ENCODE assay signal across 16 cellular contexts in the genomic region with DNA sequence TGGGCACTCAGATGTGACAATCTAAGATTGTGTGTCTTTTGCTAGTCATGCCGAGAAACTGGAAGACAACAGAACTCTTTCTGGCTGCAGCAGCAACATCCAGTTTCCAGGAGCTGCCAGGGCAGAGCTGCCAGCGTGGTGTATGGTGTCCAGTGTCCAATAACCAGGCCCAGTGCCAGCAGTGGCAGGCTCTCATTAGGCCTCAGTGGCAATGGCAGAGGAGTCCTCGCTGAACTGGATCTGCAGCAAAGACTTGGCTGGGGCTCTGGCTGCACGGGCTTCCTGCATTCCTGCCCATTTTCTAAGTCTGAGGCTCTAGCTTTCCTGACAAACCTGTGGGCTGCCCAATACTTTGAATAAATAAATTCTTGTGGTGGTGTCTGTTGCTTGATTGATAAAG. TPM values are rescaled to one million over a fixed set of nuclear protein-coding genes. Genes with fewer than 3 reads are reported as not detected.
DNase-seq lines count a peak whose midpoint lies in the region; ATAC-seq and TF ChIP-seq lines count a peak whose summit lies in the region.
"Had no signal": no experiment of that assay in that cellular context is flagged by ENCODE, and none has a peak within 500 bp of the region (broad histone marks: within the 10 kb centered on the region; RNA-seq: fewer than 3 reads in every experiment).

No MANE protein-coding gene starts in this region.

- TF ChIP-seq RAD21 in Ishikawa (IDR thresholded peaks at IDR 0.05; ENCODE audit: low read depth), result peak; percentile 3; the same call in 1 of the 2 replicates

- H3K9me3 Mint-ChIP-seq in activated T-helper 2 cell treated with anti-CD3 and anti-CD28 coated beads, Interferon-gamma antibody, Interleukin-2, Interleukin-4, amounts not matched to agents 10 μg/mL and 5 μg/mL and 100 μg/mL, durations not matched to agents 14 hours and 24 hours and 36 hours, result no peaks in the 10 kb centered on the region
- H3K9me3 Mint-ChIP-seq: activated T-helper 1 cell treated with anti-CD3 and anti-CD28 coated beads, Interleukin-12 subunit alpha, Interleukin-12 subunit beta, Interleukin-2, Interleukin-4 antibody, amounts not matched to agents 30 ng/mL and 10 ng/mL and 1 ng/mL, durations not matched to agents 14 hours and 24 hours and 36 hours; CD8-positive, alpha-beta T cell; IgD-negative memory B cell; naive thymus-derived CD4-positive, alpha-beta T cell had no signal

- H3K27me3 ChIP-seq in right cardiac atrium (ENCODE audit: control insufficient read depth, insufficient read depth), result no peaks in the 10 kb centered on the region

- no peaks in the 10 kb centered on the region for H3K36me3 Mint-ChIP-seq in activated T-helper 2 cell treated with anti-CD3 and anti-CD28 coated beads, Interferon-gamma antibody, Interleukin-2, Interleukin-4, amounts not matched to agents 10 μg/mL and 5 μg/mL and 100 μg/mL, durations not matched to agents 14 hours and 24 hours and 36 hours (ENCODE audit: low read depth)
- H3K36me3 Mint-ChIP-seq: CD8-positive, alpha-beta T cell had no signal

- no peak overlapping the region for H3K4me3 Mint-ChIP-seq in activated T-helper 2 cell treated with anti-CD3 and anti-CD28 coated beads, Interferon-gamma antibody, Interleukin-2, Interleukin-4, amounts not matched to agents 10 μg/mL and 5 μg/mL and 100 μg/mL, durations not matched to agents 14 hours and 24 hours and 36 hours (ENCODE audit: low read depth)
- H3K4me3 Mint-ChIP-seq: activated T-helper 1 cell treated with anti-CD3 and anti-CD28 coated beads, Interleukin-12 subunit alpha, Interleukin-12 subunit beta, Interleukin-2, Interleukin-4 antibody, amounts not matched to agents 30 ng/mL and 10 ng/mL and 1 ng/mL, durations not matched to agents 14 hours and 24 hours and 36 hours; CD8-positive, alpha-beta T cell; IgD-negative memory B cell; naive thymus-derived CD4-positive, alpha-beta T cell had no signal

- peak; percentile 66 to 91 for ATAC-seq in right cardiac atrium
- no peak for ATAC-seq in activated CD4-positive, CD25-positive, alpha-beta regulatory T cell treated with anti-CD3 and anti-CD28 coated beads, Interleukin-2, amount 50 U/mL, for 24 hours
- ATAC-seq: CD8-positive, alpha-beta T cell; HCT116; naive thymus-derived CD4-positive, alpha-beta T cell had no signal

- no peaks in the 10 kb centered on the region for H3K27me3 Mint-ChIP-seq in activated T-helper 2 cell treated with anti-CD3 and anti-CD28 coated beads, Interferon-gamma antibody, Interleukin-2, Interleukin-4, amounts not matched to agents 10 μg/mL and 5 μg/mL and 100 μg/mL, durations not matched to agents 14 hours and 24 hours and 36 hours (ENCODE audit: low read depth)
- H3K27me3 Mint-ChIP-seq: IgD-negative memory B cell; naive thymus-derived CD4-positive, alpha-beta T cell had no signal

- H3K9me3 ChIP-seq in right cardiac atrium (ENCODE audit: control insufficient read depth, low read length), result no peaks in the 10 kb centered on the region

- WGBS in right cardiac atrium, result 56% methylated on average over 4 of the region's 4 CpGs

- intact Hi-C loops in right cardiac atrium (cut with DNase I), result no loop called here
- intact Hi-C loops in activated T-helper 2 cell treated with anti-CD3 and anti-CD28 coated beads, Interferon-gamma antibody, Interleukin-2, Interleukin-4, amounts not matched to agents 10 μg/mL and 5 μg/mL and 100 μg/mL, durations not matched to agents 14 hours and 24 hours and 36 hours (cut with micrococcal nuclease), result no loop called here

- no peak overlapping the region for H3K27ac Mint-ChIP-seq in activated T-helper 2 cell treated with anti-CD3 and anti-CD28 coated beads, Interferon-gamma antibody, Interleukin-2, Interleukin-4, amounts not matched to agents 10 μg/mL and 5 μg/mL and 100 μg/mL, durations not matched to agents 14 hours and 24 hours and 36 hours
- H3K27ac Mint-ChIP-seq: activated T-helper 1 cell treated with anti-CD3 and anti-CD28 coated beads, Interleukin-12 subunit alpha, Interleukin-12 subunit beta, Interleukin-2, Interleukin-4 antibody, amounts not matched to agents 30 ng/mL and 10 ng/mL and 1 ng/mL, durations not matched to agents 14 hours and 24 hours and 36 hours; CD8-positive, alpha-beta T cell; IgD-negative memory B cell; naive thymus-derived CD4-positive, alpha-beta T cell had no signal

- no peaks in the 10 kb centered on the region for H3K4me1 ChIP-seq in right cardiac atrium (ENCODE audit: control insufficient read depth, insufficient read depth, low read length)

- TF ChIP-seq EP300 in Ishikawa (IDR thresholded peaks at IDR 0.05; ENCODE audit: borderline replicate concordance), result no peak

- TF ChIP-seq CTCF in VCaP (conservative IDR thresholded peaks at IDR 0.05), result no peak

- peak; percentile 38 to 82 (median 81) for DNase-seq in right cardiac atrium
- DNase-seq in putamen (ENCODE audit: low spot score), result peak; percentile 85
- no peak for DNase-seq in NCI-H1694 (lab: John Stamatoyannopoulos, UW)
- DNase-seq in activated T-helper 2 cell treated with anti-CD3 and anti-CD28 coated beads, Interferon-gamma antibody, Interleukin-2, Interleukin-4, amounts not matched to agents 10 μg/mL and 5 μg/mL and 100 μg/mL, durations not matched to agents 14 hours and 24 hours and 36 hours (ENCODE audit: low spot score), result no peak
- DNase-seq in stimulated activated CD4-positive, alpha-beta T cell treated with anti-CD3 and anti-CD28 coated beads, Interleukin-4, amount 100 ng/mL, for 1 hour, result no peak
- DNase-seq: activated CD4-positive, CD25-positive, alpha-beta regulatory T cell; CD8-positive, alpha-beta T cell; naive thymus-derived CD4-positive, alpha-beta T cell; SIG-M5 had no signal

- H3K4me3 ChIP-seq in right cardiac atrium (ENCODE audit: low read length), result no peak overlapping the region

- H3K4me1 Mint-ChIP-seq in activated T-helper 2 cell treated with anti-CD3 and anti-CD28 coated beads, Interferon-gamma antibody, Interleukin-2, Interleukin-4, amounts not matched to agents 10 μg/mL and 5 μg/mL and 100 μg/mL, durations not matched to agents 14 hours and 24 hours and 36 hours (ENCODE audit: low read depth), result no peaks in the 10 kb centered on the region
- H3K4me1 Mint-ChIP-seq: naive thymus-derived CD4-positive, alpha-beta T cell had no signal

- H3K27ac ChIP-seq in VCaP, result peak overlapping the region; percentile 86
- no peak overlapping the region for H3K27ac ChIP-seq in right cardiac atrium (ENCODE audit: low read length)
- H3K27ac ChIP-seq: epithelial cell of prostate had no signal

TF ChIP-seq in Ishikawa, 13 proteins besides CTCF, POLR2A, EP300 and RAD21:
- TF ChIP-seq CREB1 (IDR thresholded peaks at IDR 0.05; ENCODE audit: low read depth) (no peak), TEAD4 (IDR thresholded peaks at IDR 0.05) (peak; percentile 74), TCF12 (IDR thresholded peaks at IDR 0.05; ENCODE audit: low read depth) (peak; percentile 49), NFIC (IDR thresholded peaks at IDR 0.05) (peak; percentile 90), CEBPB (IDR thresholded peaks at IDR 0.05) (no peak), YY1 (IDR thresholded peaks at IDR 0.05; ENCODE audit: low read depth) (0 out of 2 replicates have a peak, but pooled peaks have one; percentile 60)
- TF ChIP-seq, protein P1, sequence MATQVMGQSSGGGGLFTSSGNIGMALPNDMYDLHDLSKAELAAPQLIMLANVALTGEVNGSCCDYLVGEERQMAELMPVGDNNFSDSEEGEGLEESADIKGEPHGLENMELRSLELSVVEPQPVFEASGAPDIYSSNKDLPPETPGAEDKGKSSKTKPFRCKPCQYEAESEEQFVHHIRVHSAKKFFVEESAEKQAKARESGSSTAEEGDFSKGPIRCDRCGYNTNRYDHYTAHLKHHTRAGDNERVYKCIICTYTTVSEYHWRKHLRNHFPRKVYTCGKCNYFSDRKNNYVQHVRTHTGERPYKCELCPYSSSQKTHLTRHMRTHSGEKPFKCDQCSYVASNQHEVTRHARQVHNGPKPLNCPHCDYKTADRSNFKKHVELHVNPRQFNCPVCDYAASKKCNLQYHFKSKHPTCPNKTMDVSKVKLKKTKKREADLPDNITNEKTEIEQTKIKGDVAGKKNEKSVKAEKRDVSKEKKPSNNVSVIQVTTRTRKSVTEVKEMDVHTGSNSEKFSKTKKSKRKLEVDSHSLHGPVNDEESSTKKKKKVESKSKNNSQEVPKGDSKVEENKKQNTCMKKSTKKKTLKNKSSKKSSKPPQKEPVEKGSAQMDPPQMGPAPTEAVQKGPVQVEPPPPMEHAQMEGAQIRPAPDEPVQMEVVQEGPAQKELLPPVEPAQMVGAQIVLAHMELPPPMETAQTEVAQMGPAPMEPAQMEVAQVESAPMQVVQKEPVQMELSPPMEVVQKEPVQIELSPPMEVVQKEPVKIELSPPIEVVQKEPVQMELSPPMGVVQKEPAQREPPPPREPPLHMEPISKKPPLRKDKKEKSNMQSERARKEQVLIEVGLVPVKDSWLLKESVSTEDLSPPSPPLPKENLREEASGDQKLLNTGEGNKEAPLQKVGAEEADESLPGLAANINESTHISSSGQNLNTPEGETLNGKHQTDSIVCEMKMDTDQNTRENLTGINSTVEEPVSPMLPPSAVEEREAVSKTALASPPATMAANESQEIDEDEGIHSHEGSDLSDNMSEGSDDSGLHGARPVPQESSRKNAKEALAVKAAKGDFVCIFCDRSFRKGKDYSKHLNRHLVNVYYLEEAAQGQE (IDR thresholded peaks at IDR 0.05; ENCODE audit: low read depth), result no peak
- TF ChIP-seq, protein P2, sequence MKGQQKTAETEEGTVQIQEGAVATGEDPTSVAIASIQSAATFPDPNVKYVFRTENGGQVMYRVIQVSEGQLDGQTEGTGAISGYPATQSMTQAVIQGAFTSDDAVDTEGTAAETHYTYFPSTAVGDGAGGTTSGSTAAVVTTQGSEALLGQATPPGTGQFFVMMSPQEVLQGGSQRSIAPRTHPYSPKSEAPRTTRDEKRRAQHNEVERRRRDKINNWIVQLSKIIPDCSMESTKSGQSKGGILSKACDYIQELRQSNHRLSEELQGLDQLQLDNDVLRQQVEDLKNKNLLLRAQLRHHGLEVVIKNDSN (IDR thresholded peaks at IDR 0.05), result no peak
- TF ChIP-seq, protein P3, sequence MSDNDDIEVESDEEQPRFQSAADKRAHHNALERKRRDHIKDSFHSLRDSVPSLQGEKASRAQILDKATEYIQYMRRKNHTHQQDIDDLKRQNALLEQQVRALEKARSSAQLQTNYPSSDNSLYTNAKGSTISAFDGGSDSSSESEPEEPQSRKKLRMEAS (IDR thresholded peaks at IDR 0.05), result 0 out of 2 replicates have a peak, but pooled peaks have one; percentile 34

RNA-seq across cellular contexts. Expression of a gene that starts 26.2 kb away (rescaled TPM):
- total RNA-seq in right cardiac atrium, result 10 to 100 TPM; 73.0 to 88.2 (median 80.8) TPM
- polyA plus RNA-seq in right cardiac atrium, result 37.8 TPM
- 45.7 and 48.2 TPM in 2 replicates for total RNA-seq in activated T-helper 2 cell treated with anti-CD3 and anti-CD28 coated beads, Interferon-gamma antibody, Interleukin-2, Interleukin-4, amounts not matched to agents 10 μg/mL and 5 μg/mL and 100 μg/mL, durations not matched to agents 14 hours and 24 hours and 36 hours

RNA-seq across cellular contexts. Expression of a gene that starts 57.6 kb away (rescaled TPM):
- total RNA-seq in right cardiac atrium, result 10 to 100 TPM; 40.0 to 48.8 (median 43.5) TPM
- 54.2 TPM for polyA plus RNA-seq in right cardiac atrium
- total RNA-seq in activated T-helper 2 cell treated with anti-CD3 and anti-CD28 coated beads, Interferon-gamma antibody, Interleukin-2, Interleukin-4, amounts not matched to agents 10 μg/mL and 5 μg/mL and 100 μg/mL, durations not matched to agents 14 hours and 24 hours and 36 hours, result 52.9 and 55.8 TPM in 2 replicates

Comparison
In these comparisons a context has a peak if more than half of its experiments do, and no peak if none do; other contexts are left out.
1. ATAC-seq: peak in right cardiac atrium (2 of 2); none in activated CD4-positive, CD25-positive, alpha-beta regulatory T cell treated with anti-CD3 and anti-CD28 coated beads, Interleukin-2, amount 50 U/mL, for 24 hours (0 of 2).
2. DNase-seq: peak in right cardiac atrium (3 of 3) and putamen (single experiment); none in NCI-H1694 (single experiment), activated T-helper 2 cell treated with anti-CD3 and anti-CD28 coated beads, Interferon-gamma antibody, Interleukin-2, Interleukin-4, amounts not matched to agents 10 μg/mL and 5 μg/mL and 100 μg/mL, durations not matched to agents 14 hours and 24 hours and 36 hours (single experiment) and stimulated activated CD4-positive, alpha-beta T cell treated with anti-CD3 and anti-CD28 coated beads, Interleukin-4, amount 100 ng/mL, for 1 hour (single experiment).